ENCODE assay signal across 1 cellular context in genomic region chr4:139083533-139084424, GRCh38.
TF ChIP-seq lines count a peak whose summit lies in the region.

No MANE protein-coding gene starts in this region.

TF ChIP-seq in HepG2, 621 proteins besides CTCF, POLR2A, EP300 and RAD21 (continued from another document and continues in another):
- TF ChIP-seq ZNF414 (CRISPR knock-in tag; IDR thresholded peaks at IDR 0.05): no peak; the same call in none of the 2 replicates
- peak; percentile 90 for TF ChIP-seq SPEN (CRISPR knock-in tag; IDR thresholded peaks at IDR 0.05; ENCODE audit: low read depth)
- peak; percentile 89 for TF ChIP-seq RBFOX2 (IDR thresholded peaks at IDR 0.05; ENCODE audit: low read depth, low read length)
- peak; percentile 66; the same call in 1 of the 2 replicates for TF ChIP-seq MXD4 (CRISPR knock-in tag; IDR thresholded peaks at IDR 0.05)
- no peak for TF ChIP-seq RFX3 (CRISPR knock-in tag; IDR thresholded peaks at IDR 0.05)
- no peak for TF ChIP-seq HMG20B (CRISPR knock-in tag; conservative IDR thresholded peaks at IDR 0.05)
- TF ChIP-seq CBX2 (IDR thresholded peaks at IDR 0.05; ENCODE audit: low read depth, low read length): no peak
- TF ChIP-seq CBX2 (CRISPR knock-in tag; IDR thresholded peaks at IDR 0.05; ENCODE audit: low read depth): no peak
- peak; percentile 86 for TF ChIP-seq DMAP1 (CRISPR knock-in tag; IDR thresholded peaks at IDR 0.05)
- peak; percentile 95 for TF ChIP-seq ARID4A (CRISPR knock-in tag; IDR thresholded peaks at IDR 0.05; ENCODE audit: borderline replicate concordance)
- TF ChIP-seq DNMT3B (CRISPR knock-in tag; conservative IDR thresholded peaks at IDR 0.05): no peak
- peak; percentile 22; the same call in 1 of the 2 replicates for TF ChIP-seq ZHX2 (IDR thresholded peaks at IDR 0.05; ENCODE audit: low read depth)
- TF ChIP-seq ZHX2 (CRISPR knock-in tag; IDR thresholded peaks at IDR 0.05; ENCODE audit: borderline replicate concordance): no peak
- peak; percentile 26; the same call in 1 of the 2 replicates for TF ChIP-seq ZGPAT (CRISPR knock-in tag; IDR thresholded peaks at IDR 0.05)
- 0 out of 2 replicates have a peak, but pooled peaks have one; percentile 46 for TF ChIP-seq KMT2A (CRISPR knock-in tag; IDR thresholded peaks at IDR 0.05)
- 0 out of 2 replicates have a peak, but pooled peaks have one; percentile 12 for TF ChIP-seq ZNF263 (CRISPR knock-in tag; IDR thresholded peaks at IDR 0.05)
- no peak for TF ChIP-seq ZNF225 (CRISPR knock-in tag; IDR thresholded peaks at IDR 0.05)
- 0 out of 2 replicates have a peak, but pooled peaks have one; percentile 54 for TF ChIP-seq MYPOP (CRISPR knock-in tag; IDR thresholded peaks at IDR 0.05)
- TF ChIP-seq ZNF292 (CRISPR knock-in tag; IDR thresholded peaks at IDR 0.05; ENCODE audit: borderline replicate concordance, low read depth): peak; percentile 59; the same call in 1 of the 2 replicates
- TF ChIP-seq MBD4 (IDR thresholded peaks at IDR 0.05; ENCODE audit: borderline replicate concordance, low read length): no peak
- peak; percentile 25 for TF ChIP-seq MED1 (CRISPR knock-in tag; IDR thresholded peaks at IDR 0.05)
- TF ChIP-seq MTF1 (CRISPR knock-in tag; IDR thresholded peaks at IDR 0.05): no peak
- TF ChIP-seq ZMAT3 (CRISPR knock-in tag; conservative IDR thresholded peaks at IDR 0.05): no peak; the same call in 1 of the 2 replicates
- TF ChIP-seq PAWR (CRISPR knock-in tag; IDR thresholded peaks at IDR 0.05; ENCODE audit: borderline replicate concordance): no peak
- peak; percentile 79 for TF ChIP-seq YEATS2 (CRISPR knock-in tag; IDR thresholded peaks at IDR 0.05; ENCODE audit: borderline replicate concordance)
- TF ChIP-seq ATF4 (CRISPR knock-in tag; IDR thresholded peaks at IDR 0.05): peak in 1 of 2 experiments; percentile 48; a peak in 1 of 4 replicates
- TF ChIP-seq ETV6 (CRISPR knock-in tag; conservative IDR thresholded peaks at IDR 0.05): peak; percentile 85; the same call in 1 of the 2 replicates
- TF ChIP-seq ZNF777 (CRISPR knock-in tag; IDR thresholded peaks at IDR 0.05): 0 out of 2 replicates have a peak, but pooled peaks have one; percentile 29
- no peak for TF ChIP-seq GTF3A (CRISPR knock-in tag; conservative IDR thresholded peaks at IDR 0.05)
- no peak for TF ChIP-seq ATRX (CRISPR knock-in tag; IDR thresholded peaks at IDR 0.05; ENCODE audit: borderline replicate concordance)
- no peak for TF ChIP-seq ZNF407 (CRISPR knock-in tag; IDR thresholded peaks at IDR 0.05; ENCODE audit: not compliant biosample characterization)
- TF ChIP-seq RORA (CRISPR knock-in tag; IDR thresholded peaks at IDR 0.05): no peak
- TF ChIP-seq ZNF549 (CRISPR knock-in tag; IDR thresholded peaks at IDR 0.05): no peak
- peak; percentile 21; the same call in 1 of the 2 replicates for TF ChIP-seq NR2F2 (IDR thresholded peaks at IDR 0.05; ENCODE audit: borderline replicate concordance, low read depth)
- peak; percentile 71 for TF ChIP-seq ELF1 (CRISPR knock-in tag; IDR thresholded peaks at IDR 0.05)
- no peak for TF ChIP-seq ZNF792 (CRISPR knock-in tag; IDR thresholded peaks at IDR 0.05)
- no peak for TF ChIP-seq ZNF33B (CRISPR knock-in tag; IDR thresholded peaks at IDR 0.05)
- TF ChIP-seq ZNF616 (CRISPR knock-in tag; IDR thresholded peaks at IDR 0.05; ENCODE audit: low read depth): 0 out of 2 replicates have a peak, but pooled peaks have one; percentile 65
- no peak for TF ChIP-seq TCF12 (IDR thresholded peaks at IDR 0.05)
- no peak for TF ChIP-seq TCF12 (CRISPR knock-in tag; IDR thresholded peaks at IDR 0.05)
